In the genomic region with DNA sequence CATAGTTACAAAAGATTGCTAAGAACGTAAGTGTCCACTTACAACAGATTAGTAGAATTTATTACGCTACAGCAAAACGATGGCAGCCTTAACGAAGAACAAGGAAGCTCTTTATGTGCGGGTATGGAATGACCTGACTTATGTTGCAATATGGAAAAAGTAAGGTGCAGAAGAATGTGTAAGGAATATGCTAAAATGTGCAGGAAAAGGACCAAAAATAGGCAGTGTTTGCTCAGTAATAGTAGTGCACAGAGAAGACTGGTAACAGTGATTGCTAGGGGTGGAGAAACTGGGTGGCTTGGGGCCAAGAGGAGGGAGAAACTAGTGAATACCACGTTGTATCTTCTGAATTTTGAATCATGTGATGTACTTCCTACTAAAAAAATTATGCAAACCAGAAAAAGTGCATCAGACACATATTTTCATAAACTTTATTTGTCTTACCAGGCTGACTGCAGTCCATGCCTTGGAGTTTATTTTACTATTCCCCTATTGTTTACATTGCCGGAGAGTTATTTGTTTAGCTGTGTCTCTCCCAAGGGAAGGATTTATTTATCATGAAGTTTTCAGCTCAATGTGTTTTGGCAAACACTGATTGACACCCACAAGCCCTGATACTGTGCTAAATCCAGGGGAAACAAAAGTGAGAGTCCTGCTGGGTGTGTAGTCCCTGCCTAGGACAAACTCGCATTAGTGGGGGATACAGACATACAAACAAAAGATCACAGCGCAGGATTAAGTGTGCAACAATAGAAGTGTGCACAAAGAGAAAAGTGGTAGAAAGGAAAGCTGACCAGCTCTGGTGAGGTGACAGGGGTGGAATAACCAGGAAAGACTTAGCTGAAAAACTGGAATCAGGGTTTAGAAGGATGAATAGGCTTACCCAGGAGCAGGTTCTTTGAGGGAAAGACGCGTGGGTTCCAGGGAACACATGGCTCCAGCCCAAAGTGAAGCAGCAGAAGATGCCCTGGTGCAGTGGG, we compare ENCODE assay signal across 2 cellular contexts.
TF ChIP-seq lines count a peak whose summit lies in the region.

No MANE protein-coding gene starts in this region.

TF ChIP-seq in A549, 52 proteins besides CTCF, POLR2A, EP300 and RAD21:
- TF ChIP-seq, protein P1, sequence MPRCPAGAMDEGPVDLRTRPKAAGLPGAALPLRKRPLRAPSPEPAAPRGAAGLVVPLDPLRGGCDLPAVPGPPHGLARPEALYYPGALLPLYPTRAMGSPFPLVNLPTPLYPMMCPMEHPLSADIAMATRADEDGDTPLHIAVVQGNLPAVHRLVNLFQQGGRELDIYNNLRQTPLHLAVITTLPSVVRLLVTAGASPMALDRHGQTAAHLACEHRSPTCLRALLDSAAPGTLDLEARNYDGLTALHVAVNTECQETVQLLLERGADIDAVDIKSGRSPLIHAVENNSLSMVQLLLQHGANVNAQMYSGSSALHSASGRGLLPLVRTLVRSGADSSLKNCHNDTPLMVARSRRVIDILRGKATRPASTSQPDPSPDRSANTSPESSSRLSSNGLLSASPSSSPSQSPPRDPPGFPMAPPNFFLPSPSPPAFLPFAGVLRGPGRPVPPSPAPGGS (IDR thresholded peaks at IDR 0.05) = no peak
- TF ChIP-seq GATA3 (IDR thresholded peaks at IDR 0.05; ENCODE audit: borderline replicate concordance) = 0 out of 2 replicates have a peak, but pooled peaks have one; percentile 39

TF ChIP-seq in HepG2, 621 proteins besides CTCF, POLR2A, EP300 and RAD21:
- TF ChIP-seq CEBPB (IDR thresholded peaks at IDR 0.05; ENCODE audit: borderline replicate concordance, low read depth, low read length) (0 out of 2 replicates have a peak, but pooled peaks have one; percentile 29), ZNF670 (CRISPR knock-in tag; IDR thresholded peaks at IDR 0.05; ENCODE audit: borderline replicate concordance) (no peak), FOXA3 (CRISPR knock-in tag; IDR thresholded peaks at IDR 0.05) (peak; percentile 23; the same call in 1 of the 2 replicates), HHEX (CRISPR knock-in tag; IDR thresholded peaks at IDR 0.05) (0 out of 2 replicates have a peak, but pooled peaks have one; percentile 29), SOX13 (IDR thresholded peaks at IDR 0.05) (no peak), SOX13 (CRISPR knock-in tag; conservative IDR thresholded peaks at IDR 0.05 in 1 of 2, IDR thresholded peaks at IDR 0.05 in 1 of 2) (0 out of 4 replicates have a peak, but pooled peaks of 1 of the 2 experiments have one; percentile 9), FOXP1 (IDR thresholded peaks at IDR 0.05) (no peak), FOXP1 (CRISPR knock-in tag; IDR thresholded peaks at IDR 0.05) (peak; percentile 12; the same call in 1 of the 2 replicates), GFI1 (CRISPR knock-in tag; IDR thresholded peaks at IDR 0.05; ENCODE audit: borderline replicate concordance) (0 out of 2 replicates have a peak, but pooled peaks have one; percentile 28)
- TF ChIP-seq, protein P2, sequence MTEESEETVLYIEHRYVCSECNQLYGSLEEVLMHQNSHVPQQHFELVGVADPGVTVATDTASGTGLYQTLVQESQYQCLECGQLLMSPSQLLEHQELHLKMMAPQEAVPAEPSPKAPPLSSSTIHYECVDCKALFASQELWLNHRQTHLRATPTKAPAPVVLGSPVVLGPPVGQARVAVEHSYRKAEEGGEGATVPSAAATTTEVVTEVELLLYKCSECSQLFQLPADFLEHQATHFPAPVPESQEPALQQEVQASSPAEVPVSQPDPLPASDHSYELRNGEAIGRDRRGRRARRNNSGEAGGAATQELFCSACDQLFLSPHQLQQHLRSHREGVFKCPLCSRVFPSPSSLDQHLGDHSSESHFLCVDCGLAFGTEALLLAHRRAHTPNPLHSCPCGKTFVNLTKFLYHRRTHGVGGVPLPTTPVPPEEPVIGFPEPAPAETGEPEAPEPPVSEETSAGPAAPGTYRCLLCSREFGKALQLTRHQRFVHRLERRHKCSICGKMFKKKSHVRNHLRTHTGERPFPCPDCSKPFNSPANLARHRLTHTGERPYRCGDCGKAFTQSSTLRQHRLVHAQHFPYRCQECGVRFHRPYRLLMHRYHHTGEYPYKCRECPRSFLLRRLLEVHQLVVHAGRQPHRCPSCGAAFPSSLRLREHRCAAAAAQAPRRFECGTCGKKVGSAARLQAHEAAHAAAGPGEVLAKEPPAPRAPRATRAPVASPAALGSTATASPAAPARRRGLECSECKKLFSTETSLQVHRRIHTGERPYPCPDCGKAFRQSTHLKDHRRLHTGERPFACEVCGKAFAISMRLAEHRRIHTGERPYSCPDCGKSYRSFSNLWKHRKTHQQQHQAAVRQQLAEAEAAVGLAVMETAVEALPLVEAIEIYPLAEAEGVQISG (CRISPR knock-in tag; IDR thresholded peaks at IDR 0.05) = no peak
TF ChIP-seq in HepG2: peak in this region for 6.
